ENCODE assay signal across 8 cellular contexts in genomic region chr9:128127990-128128835, GRCh38.
DNase-seq lines count a peak whose midpoint lies in the region; ATAC-seq, FAIRE-seq and TF ChIP-seq lines count a peak whose summit lies in the region.

No MANE protein-coding gene starts in this region.

- in situ Hi-C loops in astrocyte of the cerebellum (cut with HindIII; ENCODE audit: low sequenced_read_pairs), result no loop called here

- peak; percentile 79 for FAIRE-seq in GM18507 (lab: Jason Lieb, UNC)

- DNase-seq in GM18507 (ENCODE audit: extremely low spot score, insufficient read length, low read depth) (peak; percentile 63), NCI-H1930 (lab: John Stamatoyannopoulos, UW) (peak; percentile 81 to 87), T-helper 9 cell (peak; percentile 85), astrocyte of the cerebellum (ENCODE audit: low read depth) (peak; percentile 77), hippocampal formation (lab: John Stamatoyannopoulos, UW) (peak; percentile 91 to 92), retina (peak; percentile 99), GM19240 (ENCODE audit: insufficient read length, low spot score) (no peak)

- no peak for TF ChIP-seq CTCF in astrocyte of the cerebellum (IDR thresholded peaks at IDR 0.05; ENCODE audit: low read depth, low read length, missing control alignments)

- ATAC-seq in HG02973 (IDR thresholded peaks at IDR 0.05; ENCODE audit: unreplicated experiment), result peak; percentile 54

- peak overlapping the region; percentile 67 for H3K4me3 ChIP-seq in astrocyte of the cerebellum (ENCODE audit: low read depth, low read length)
